Comparison of ENCODE assay signal across 27 cellular contexts in the genomic region with DNA sequence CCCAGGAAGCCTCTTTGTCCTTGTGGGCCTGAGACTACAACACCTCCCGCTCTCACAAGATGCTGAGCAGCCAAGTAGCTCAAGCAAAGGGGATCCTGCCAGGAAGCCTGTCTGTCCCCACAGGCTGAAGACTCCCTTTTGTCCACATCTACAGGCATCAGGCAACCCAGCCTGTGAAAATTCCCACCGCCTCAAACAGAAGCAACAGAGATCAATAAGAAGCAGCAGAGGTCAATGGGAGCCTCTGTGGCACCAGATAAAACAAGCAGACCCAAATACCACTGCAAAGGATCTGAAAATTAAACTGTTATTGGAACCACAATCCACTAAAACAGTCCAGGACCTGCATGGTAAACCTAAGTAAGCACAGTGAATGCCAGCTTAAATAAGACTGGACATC. TPM values are rescaled to one million over a fixed set of nuclear protein-coding genes. Genes with fewer than 3 reads are reported as not detected.
DNase-seq lines count a peak whose midpoint lies in the region; ATAC-seq, FAIRE-seq and TF ChIP-seq lines count a peak whose summit lies in the region.
"Had no signal": no experiment of that assay in that cellular context is flagged by ENCODE, and none has a peak within 500 bp of the region (broad histone marks: within the 10 kb centered on the region; RNA-seq: fewer than 3 reads in every experiment).

No MANE protein-coding gene starts in this region.

- no peak for TF ChIP-seq POLR2A in A549 (IDR thresholded peaks at IDR 0.05; ENCODE audit: low read length)
- TF ChIP-seq POLR2A in Peyer's patch (IDR thresholded peaks at IDR 0.05), result no peak

- H4K20me1 ChIP-seq in GM23338 (replicated peaks; ENCODE audit: insufficient read depth), result 0 out of 2 replicates have a peak, but pooled peaks cover 10% of the 10 kb centered on the region

- H3K9me3 Mint-ChIP-seq in GM23338 (peaks cover 10% of the 10 kb centered on the region), natural killer cell (no peaks in the 10 kb centered on the region)
- H3K9me3 Mint-ChIP-seq in activated naive CD8-positive, alpha-beta T cell treated with anti-CD3 and anti-CD28 coated beads for 36 hours, result peaks cover 15% of the 10 kb centered on the region
- H3K9me3 Mint-ChIP-seq: effector memory CD8-positive, alpha-beta T cell had no signal

- H3K36me3 ChIP-seq in GM23338 (ENCODE audit: insufficient read depth), result no peaks in the 10 kb centered on the region
- H3K36me3 ChIP-seq in Peyer's patch, result no peaks in the 10 kb centered on the region
- H3K36me3 ChIP-seq: cardiac muscle cell, ovary had no signal

- no peak overlapping the region for H3K4me3 ChIP-seq in A549
- H3K4me3 ChIP-seq in GM23338, result no peak overlapping the region
- no peak overlapping the region for H3K4me3 ChIP-seq in Peyer's patch
- H3K4me3 ChIP-seq: cardiac muscle cell, coronary artery, esophagus muscularis mucosa, ovary had no signal

- H3K4me3 Mint-ChIP-seq in GM23338 (no peak overlapping the region), natural killer cell (peak overlapping the region; percentile 58)
- no peak overlapping the region for H3K4me3 Mint-ChIP-seq in activated naive CD8-positive, alpha-beta T cell treated with anti-CD3 and anti-CD28 coated beads for 36 hours
- H3K4me3 Mint-ChIP-seq: type B pancreatic cell had no signal

- POLR2A ChIA-PET in A549 (lab: Yijun Ruan, JAX), result no interaction called here

- no peak for TF ChIP-seq RAD21 in A549 (conservative IDR thresholded peaks at IDR 0.05 in 1 of 2, IDR thresholded peaks at IDR 0.05 in 1 of 2)

- TF ChIP-seq EP300 in A549 (IDR thresholded peaks at IDR 0.05), result no peak

- CTCF ChIA-PET in A549 (lab: Yijun Ruan, JAX), result interaction anchor here (0.5 to 1.6 kb wide), 5 partner anchors 18 to 176 kb away, joined by 3 to 4 read pairs (median 3); no protein-coding TSS in a partner anchor

- intact Hi-C loops in natural killer cell (cut with micrococcal nuclease), result loop anchor here (5.0 kb wide), 1 partner anchor 38 kb away; no protein-coding TSS in a partner anchor

- H3K79me2 ChIP-seq in GM23338 (replicated peaks; ENCODE audit: insufficient read depth), result peaks cover 51% of the 10 kb centered on the region

- ATAC-seq in A549 (peak in 1 of 2 experiments; percentile 54; a peak in 3 of 6 replicates), GM23338 (peak; percentile 65), natural killer cell (no peak), HG02884 (IDR thresholded peaks at IDR 0.05; ENCODE audit: unreplicated experiment) (no peak)
- ATAC-seq: effector memory CD8-positive, alpha-beta T cell had no signal

- H2AFZ ChIP-seq in GM23338, result no peak overlapping the region

- no peaks in the 10 kb centered on the region for H3F3A ChIP-seq in GM23338 (replicated peaks; ENCODE audit: low read depth)

- H3K36me3 Mint-ChIP-seq in GM23338 (ENCODE audit: low read depth) (peaks cover 30% of the 10 kb centered on the region), natural killer cell (no peaks in the 10 kb centered on the region)
- H3K36me3 Mint-ChIP-seq in activated naive CD8-positive, alpha-beta T cell treated with anti-CD3 and anti-CD28 coated beads for 36 hours, result peaks cover 46% of the 10 kb centered on the region

- H3K4me1 Mint-ChIP-seq in GM23338 (peaks cover 10% of the 10 kb centered on the region; the same call in 2 of the 3 replicates), natural killer cell (peaks cover 64 to 65% of the 10 kb centered on the region in 2 donors)
- H3K4me1 Mint-ChIP-seq in activated naive CD8-positive, alpha-beta T cell treated with anti-CD3 and anti-CD28 coated beads for 36 hours, result peaks cover 61% of the 10 kb centered on the region

- H3K27me3 Mint-ChIP-seq in GM23338 (ENCODE audit: insufficient read depth, low read depth, poor library complexity) (peaks cover 1% of the 10 kb centered on the region), natural killer cell (ENCODE audit: low read depth in 2 of 2) (no peaks in the 10 kb centered on the region)
- no peaks in the 10 kb centered on the region for H3K27me3 Mint-ChIP-seq in activated naive CD8-positive, alpha-beta T cell treated with anti-CD3 and anti-CD28 coated beads for 36 hours
- H3K27me3 Mint-ChIP-seq: CD8-positive, alpha-beta memory T cell; effector memory CD8-positive, alpha-beta T cell; type B pancreatic cell had no signal

- FAIRE-seq in A549 (lab: Jason Lieb, UNC), result no peak
- FAIRE-seq: GM19239 had no signal

- peak overlapping the region; percentile 50 for H3K4me2 ChIP-seq in A549
- H3K4me2 ChIP-seq in GM23338, result no peak overlapping the region

- WGBS in A549 (ENCODE audit: missing lambda C conversion rate), result 92% methylated on average over 2 of the region's 2 CpGs

- peaks cover 29% of the 10 kb centered on the region for H3K4me1 ChIP-seq in A549
- H3K4me1 ChIP-seq in GM23338 (ENCODE audit: insufficient read depth), result peaks cover 12% of the 10 kb centered on the region
- peaks cover 0 to 13% (median 2%) of the 10 kb centered on the region in 4 donors for H3K4me1 ChIP-seq in Peyer's patch

- H3K27me3 ChIP-seq in GM23338 (ENCODE audit: insufficient read depth) (no peaks in the 10 kb centered on the region), Peyer's patch (no peaks in the 10 kb centered on the region)
- H3K27me3 ChIP-seq: cardiac muscle cell, esophagus muscularis mucosa, ovary had no signal

- H3K27ac Mint-ChIP-seq in GM23338 (peak overlapping the region; percentile 52; the same call in 1 of the 2 replicates), natural killer cell (peak overlapping the region; percentile 41 to 47)
- peak overlapping the region; percentile 78 for H3K27ac Mint-ChIP-seq in activated naive CD8-positive, alpha-beta T cell treated with anti-CD3 and anti-CD28 coated beads for 36 hours
- H3K27ac Mint-ChIP-seq: type B pancreatic cell had no signal

- TF ChIP-seq CTCF in A549 (IDR thresholded peaks at IDR 0.05), result no peak
- no peak for TF ChIP-seq CTCF in GM23338 (conservative IDR thresholded peaks at IDR 0.05; ENCODE audit: low read depth in 2 of 2)
- TF ChIP-seq CTCF in natural killer cell (IDR thresholded peaks at IDR 0.05), result no peak
- TF ChIP-seq CTCF in Peyer's patch (IDR thresholded peaks at IDR 0.05), result no peak

- H3K9me2 ChIP-seq in GM23338 (ENCODE audit: insufficient read depth), result no peaks in the 10 kb centered on the region

- no peak for DNase-seq in A549 (ENCODE audit: low read depth in 1 of 2, low spot score in 1 of 2)
- peak; percentile 15 for DNase-seq in GM23338 (ENCODE audit: low spot score)
- no peak for DNase-seq in activated naive CD8-positive, alpha-beta T cell treated with anti-CD3 and anti-CD28 coated beads for 36 hours
- no peak for DNase-seq in natural killer cell
- no peak for DNase-seq in NCI-H82 treated with DMSO at 0.1 percent for 48 hours (lab: John Stamatoyannopoulos, UW; ENCODE audit: unreplicated experiment)
- DNase-seq in stimulated activated CD8-positive, alpha-beta memory T cell treated with anti-CD3 and anti-CD28 coated beads, Interleukin-4, amount 100 ng/mL, for 48 hours, result no peak
- no peak for DNase-seq in Peyer's patch
- DNase-seq: AML-193; anterior cingulate cortex; CD8-positive, alpha-beta memory T cell; effector memory CD8-positive, alpha-beta T cell; foreskin melanocyte; left colon; mesenchymal stem cell; NCI-H2081; NCI-H345; NCI-H82; ovary; stimulated activated CD4-positive, alpha-beta T cell treated with anti-CD3 and anti-CD28 coated beads, Interleukin-4, amount 100 ng/mL, for 24 hours; stimulated activated naive CD4-positive, alpha-beta T cell treated with Interleukin-2 at 50 U/mL for 16 hours; T1000 had no signal

- H3K9me3 ChIP-seq in A549 (peaks cover 9% of the 10 kb centered on the region; the same call in 2 of the 3 replicates), Peyer's patch (no peaks in the 10 kb centered on the region)
- H3K9me3 ChIP-seq: ovary had no signal

- H3K27ac ChIP-seq in A549 (peak overlapping the region in 1 of 2 experiments; percentile 38; a peak in 2 of 6 replicates), GM23338 (ENCODE audit: low read depth) (peak overlapping the region; percentile 66; the same call in 1 of the 2 replicates), Peyer's patch (peak overlapping the region in 2 of 4 donors; percentile 25 to 48)
- H3K27ac ChIP-seq: cardiac muscle cell, coronary artery, esophagus muscularis mucosa, ovary had no signal

TF ChIP-seq in A549, 52 proteins besides CTCF, POLR2A, EP300 and RAD21 (continues in another document):
- no peak for TF ChIP-seq MYC (IDR thresholded peaks at IDR 0.05; ENCODE audit: borderline replicate concordance, low read length)
- TF ChIP-seq, protein P1, sequence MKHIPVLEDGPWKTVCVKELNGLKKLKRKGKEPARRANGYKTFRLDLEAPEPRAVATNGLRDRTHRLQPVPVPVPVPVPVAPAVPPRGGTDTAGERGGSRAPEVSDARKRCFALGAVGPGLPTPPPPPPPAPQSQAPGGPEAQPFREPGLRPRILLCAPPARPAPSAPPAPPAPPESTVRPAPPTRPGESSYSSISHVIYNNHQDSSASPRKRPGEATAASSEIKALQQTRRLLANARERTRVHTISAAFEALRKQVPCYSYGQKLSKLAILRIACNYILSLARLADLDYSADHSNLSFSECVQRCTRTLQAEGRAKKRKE (CRISPR knock-in tag; IDR thresholded peaks at IDR 0.05; ENCODE audit: low read depth), result no peak
- no peak for TF ChIP-seq KDM5A (IDR thresholded peaks at IDR 0.05)
- no peak for TF ChIP-seq NR3C1 (IDR thresholded peaks at IDR 0.05)

TF ChIP-seq in GM23338, 12 proteins besides CTCF, POLR2A, EP300 and RAD21 (continues in another document):
- TF ChIP-seq POLR2AphosphoS5 (IDR thresholded peaks at IDR 0.05; ENCODE audit: low read depth) (no peak), EZH2 (IDR thresholded peaks at IDR 0.05; ENCODE audit: low read depth, unreplicated experiment) (no peak), CREB1 (CRISPR knock-in tag; IDR thresholded peaks at IDR 0.05; ENCODE audit: low read depth) (no peak), ZNF114 (CRISPR knock-in tag; IDR thresholded peaks at IDR 0.05) (no peak), STAT1 (IDR thresholded peaks at IDR 0.05; ENCODE audit: unreplicated experiment) (no peak)

RNA-seq across cellular contexts. Expression of a gene that starts 48.5 kb away (rescaled TPM):
- polyA plus RNA-seq in A549 (2011; rRNA removed) (26.4 and 26.6 TPM in 2 replicates), A549 (2017; fragmentation: RNase III; extraction: RNeasy Plus Mini Kit Qiagen cat#74134 plus additional on column Dnase treatment) (9.9 to 10.5 TPM (median 10.3 TPM) in 3 replicates), GM23338 (2016; fragmentation: Nextera tagmentation; extraction: Ambion mirVana) (6.6 and 7.0 TPM in 2 replicates)
- polyA plus RNA-seq in A549 (2012; cell fraction: cytosol; rRNA removed), result 3.8 and 5.1 TPM in 2 replicates
- 4.7 and 6.3 TPM in 2 replicates for polyA plus RNA-seq in A549 (2012; cell fraction: nucleus; rRNA removed)
- polyA minus RNA-seq in A549 (2011; rRNA and poly(A)+ RNA removed), result 29.6 and 35.0 TPM in 2 replicates
- total RNA-seq in GM23338 (2014; rRNA removed; shearing (Covaris generic)), result 21.8 and 22.4 TPM in 2 replicates
- 10 to 100 TPM; 36.2 to 39.6 TPM for total RNA-seq in activated naive CD8-positive, alpha-beta T cell treated with anti-CD3 and anti-CD28 coated beads for 36 hours
- total RNA-seq in natural killer cell (10 to 100 TPM; 27.7 to 32.6 (median 27.8) TPM), Peyer's patch (10 to 100 TPM; 17.0 to 28.9 (median 19.8) TPM)
